Comparison of ENCODE assay signal across 8 cellular contexts in genomic region chr9:130578865-130579737, GRCh38. TPM values are rescaled to one million over a fixed set of nuclear protein-coding genes. Genes with fewer than 3 reads are reported as not detected.
DNase-seq lines count a peak whose midpoint lies in the region; ATAC-seq and TF ChIP-seq lines count a peak whose summit lies in the region.

TSS of gene FUBP3 (plus strand) at chr9:130579577. CDS start at chr9:130579681, 104 bp downstream.

- DNase-seq in GM04503 (ENCODE audit: low read depth) (peak; percentile 67), NCI-H1092 (lab: John Stamatoyannopoulos, UW) (peak; percentile 89), glomerular endothelial cell (ENCODE audit: extremely low read depth, low read depth, low spot score) (no peak), osteoblast (ENCODE audit: insufficient read length, low spot score, missing footprints) (peak; percentile 99), testis (peak; percentile 96)

- no peaks in the 10 kb centered on the region for H3K9me3 Mint-ChIP-seq in activated naive CD4-positive, alpha-beta T cell treated with anti-CD3 and anti-CD28 coated beads, Interleukin-2, amount 50 U/mL, for 24 hours

- peaks cover 35% of the 10 kb centered on the region for H4K20me1 ChIP-seq in osteoblast (ENCODE audit: insufficient read depth, low read length)

- ATAC-seq in HG02571 (IDR thresholded peaks at IDR 0.05; ENCODE audit: unreplicated experiment) (peak; percentile 89), SK-N-SH treated with all-trans-retinoic acid at 6 μM for 48 hours (peak; percentile 94)

- intact Hi-C loops in testis (cut with DNase I; ENCODE audit: low total_unique reads), result no loop called here

- peak within 1 kb of the TSS; percentile 97 for H3K4me2 ChIP-seq in osteoblast (ENCODE audit: insufficient read depth, low read length)

- TF ChIP-seq POLR2A in testis (IDR thresholded peaks at IDR 0.05), result peak; percentile 28

- no peaks in the 10 kb centered on the region for H3K27me3 Mint-ChIP-seq in activated naive CD4-positive, alpha-beta T cell treated with anti-CD3 and anti-CD28 coated beads, Interleukin-2, amount 50 U/mL, for 24 hours

- H3K4me1 ChIP-seq in osteoblast (ENCODE audit: insufficient read depth, low read length) (peaks cover 9% of the 10 kb centered on the region), testis (peaks cover 28% of the 10 kb centered on the region)

- no peak for TF ChIP-seq CTCF in osteoblast (IDR thresholded peaks at IDR 0.05; ENCODE audit: extremely low read depth, low read depth, low read length)
- TF ChIP-seq CTCF in testis (IDR thresholded peaks at IDR 0.05), result no peak

- peak within 1 kb of the TSS; percentile 97 for H3K27ac ChIP-seq in osteoblast (ENCODE audit: low read depth, low read length)
- peak within 1 kb of the TSS; percentile 76 to 90 for H3K27ac ChIP-seq in testis

- H3K27ac Mint-ChIP-seq in activated naive CD4-positive, alpha-beta T cell treated with anti-CD3 and anti-CD28 coated beads, Interleukin-2, amount 50 U/mL, for 24 hours, result peak within 1 kb of the TSS; percentile 90

- H3K27me3 ChIP-seq in osteoblast (ENCODE audit: insufficient read depth, low read length) (no peaks in the 10 kb centered on the region), testis (no peaks in the 10 kb centered on the region)

- peaks cover 3% of the 10 kb centered on the region for H3K36me3 Mint-ChIP-seq in activated naive CD4-positive, alpha-beta T cell treated with anti-CD3 and anti-CD28 coated beads, Interleukin-2, amount 50 U/mL, for 24 hours

- 0 to 1% methylated on average over 14 to 74 of the region's 74 CpGs for WGBS in testis, 2 donors

- no peaks in the 10 kb centered on the region for H3K9me3 ChIP-seq in osteoblast (ENCODE audit: low read depth, low read length)
- H3K9me3 ChIP-seq in testis, result no peaks in the 10 kb centered on the region

- H3K79me2 ChIP-seq in osteoblast (ENCODE audit: insufficient read depth, low read length), result peaks cover 51% of the 10 kb centered on the region

- peaks cover 18% of the 10 kb centered on the region for H3K36me3 ChIP-seq in osteoblast (ENCODE audit: insufficient read depth, low read length)
- no peaks in the 10 kb centered on the region for H3K36me3 ChIP-seq in testis (ENCODE audit: low read depth, missing control alignments)

- peak within 1 kb of the TSS; percentile 89 for H3K4me3 Mint-ChIP-seq in activated naive CD4-positive, alpha-beta T cell treated with anti-CD3 and anti-CD28 coated beads, Interleukin-2, amount 50 U/mL, for 24 hours

- H3K4me3 ChIP-seq in osteoblast (ENCODE audit: insufficient read depth, low read length) (peak within 1 kb of the TSS; percentile 98), testis (peak within 1 kb of the TSS; percentile 85 to 93)

- peaks cover 47% of the 10 kb centered on the region for H3K4me1 Mint-ChIP-seq in activated naive CD4-positive, alpha-beta T cell treated with anti-CD3 and anti-CD28 coated beads, Interleukin-2, amount 50 U/mL, for 24 hours

- H2AFZ ChIP-seq in osteoblast (ENCODE audit: low read length), result peak within 1 kb of the TSS; percentile 98

TF ChIP-seq in SK-N-SH treated with all-trans-retinoic acid at 6 μM for 48 hours, 23 proteins besides CTCF, POLR2A, EP300 and RAD21:
- no peak for TF ChIP-seq ARNTL (CRISPR knock-in tag; IDR thresholded peaks at IDR 0.05; ENCODE audit: borderline replicate concordance, low read depth)
- no peak for TF ChIP-seq OSR1 (CRISPR knock-in tag; IDR thresholded peaks at IDR 0.05)
- no peak for TF ChIP-seq ZFP30 (CRISPR knock-in tag; IDR thresholded peaks at IDR 0.05)
- no peak for TF ChIP-seq ZNF565 (CRISPR knock-in tag; conservative IDR thresholded peaks at IDR 0.05; ENCODE audit: low read depth)
- no peak for TF ChIP-seq ESRRG (CRISPR knock-in tag; IDR thresholded peaks at IDR 0.05)
- TF ChIP-seq PPARA (CRISPR knock-in tag; IDR thresholded peaks at IDR 0.05; ENCODE audit: borderline replicate concordance), result no peak
- TF ChIP-seq CSRNP3 (CRISPR knock-in tag; IDR thresholded peaks at IDR 0.05), result no peak
- TF ChIP-seq SNAI2 (CRISPR knock-in tag; IDR thresholded peaks at IDR 0.05), result no peak
- no peak for TF ChIP-seq POU6F1 (CRISPR knock-in tag; IDR thresholded peaks at IDR 0.05; ENCODE audit: borderline replicate concordance, low read depth)
- no peak for TF ChIP-seq CSDC2 (CRISPR knock-in tag; IDR thresholded peaks at IDR 0.05)

RNA-seq across cellular contexts. Expression of gene FUBP3, which starts in this region (rescaled TPM):
- total RNA-seq in glomerular endothelial cell, result 38.3 and 39.6 TPM in 2 replicates
- total RNA-seq in osteoblast, result 45.6 and 46.3 TPM in 2 replicates
- total RNA-seq in testis, result 10 to 100 TPM; 85.3 to 88.7 TPM
- polyA plus RNA-seq in testis (ENCODE audit: insufficient read depth, low read depth, low replicate concordance), result 59.4 TPM
